Comparison of ENCODE assay signal across 1 cellular context in the genomic region with DNA sequence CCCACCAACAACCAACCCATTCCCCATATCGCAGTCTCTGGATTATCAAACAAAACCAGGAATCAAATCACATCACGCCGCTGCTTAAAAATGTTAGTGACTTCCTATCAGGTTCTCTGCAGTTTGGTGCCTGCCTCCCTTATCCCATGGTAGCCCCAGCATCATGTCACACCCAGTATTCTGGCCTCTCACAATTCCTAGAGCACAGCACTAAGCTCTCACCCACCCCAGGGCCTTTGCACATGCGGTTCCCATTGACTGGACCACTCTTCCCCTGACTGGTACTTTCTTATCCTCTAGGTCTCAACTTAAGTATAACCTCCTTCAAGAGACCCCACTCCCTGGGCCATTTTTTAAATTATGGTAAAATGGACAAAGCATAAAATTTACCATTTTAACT.
TF ChIP-seq lines count a peak whose summit lies in the region.

No MANE protein-coding gene starts in this region.

TF ChIP-seq in IMR-90, 13 proteins besides CTCF, POLR2A, EP300 and RAD21:
- no peak for TF ChIP-seq FOS (IDR thresholded peaks at IDR 0.05; ENCODE audit: low read depth, low read length)
